8 cellular contexts compared by ENCODE assay signal in the genomic region with DNA sequence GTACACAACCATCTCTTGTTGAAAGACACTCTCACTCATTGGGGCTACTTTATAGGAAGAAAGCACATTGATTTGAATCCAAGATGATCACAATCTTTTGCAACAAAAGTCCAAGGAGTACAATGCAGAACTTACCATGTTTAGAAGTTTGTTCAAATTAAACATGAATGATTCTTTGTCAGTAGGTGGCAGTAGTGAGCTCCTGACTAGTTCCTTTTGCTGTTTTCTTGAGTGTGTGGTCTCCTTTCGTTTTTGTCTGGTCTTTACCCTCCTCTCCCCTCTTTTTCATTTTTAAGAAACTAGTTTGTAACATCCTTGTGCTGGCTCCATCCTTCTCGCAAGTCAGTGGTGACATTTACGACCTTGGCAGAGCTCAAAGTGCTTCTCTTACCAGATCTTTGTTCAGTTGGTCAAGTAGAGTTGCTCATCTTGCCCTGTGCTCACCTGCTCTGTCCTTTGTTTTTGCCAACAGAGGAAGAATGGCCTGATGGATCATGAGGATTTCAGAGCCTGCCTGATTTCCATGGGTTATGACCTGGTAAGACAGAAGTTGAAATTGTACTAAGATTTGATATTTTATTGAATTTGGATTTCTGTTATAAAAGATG. TPM values are rescaled to one million over a fixed set of nuclear protein-coding genes. Genes with fewer than 3 reads are reported as not detected.
DNase-seq lines count a peak whose midpoint lies in the region; ATAC-seq and TF ChIP-seq lines count a peak whose summit lies in the region.

No MANE protein-coding gene starts in this region.

- H3K4me1 ChIP-seq in lower lobe of right lung = no peaks in the 10 kb centered on the region

- no peak overlapping the region for H3K4me3 ChIP-seq in lower lobe of right lung

- H3K27ac ChIP-seq in lower lobe of right lung = no peak overlapping the region

- intact Hi-C loops in MCF 10A (cut with micrococcal nuclease) (loop anchor here (1.0 to 5.0 kb wide), 4 partner anchors 110 to 803 kb away; no protein-coding TSS in a partner anchor), lower lobe of right lung (cut with DNase I) (no loop called here)

- TF ChIP-seq CTCF in MCF 10A (IDR thresholded peaks at IDR 0.05; ENCODE audit: unreplicated experiment) (peak; percentile 90), lower lobe of right lung (IDR thresholded peaks at IDR 0.05) (peak; percentile 56)

- H3K9me3 ChIP-seq in lower lobe of right lung = no peaks in the 10 kb centered on the region

- H3K9me3 Mint-ChIP-seq in MCF 10A (ENCODE audit: unreplicated experiment) = no peaks in the 10 kb centered on the region

- no peak overlapping the region for H3K4me3 Mint-ChIP-seq in MCF 10A (ENCODE audit: unreplicated experiment)

- H3K36me3 ChIP-seq in lower lobe of right lung = no peaks in the 10 kb centered on the region

- no TSS peak for BruUV-seq in MCF 10A (replicated peaks; lab: Mats Ljungman, UMichigan)

- H3K4me1 Mint-ChIP-seq in MCF 10A (ENCODE audit: insufficient read depth, unreplicated experiment) = no peaks in the 10 kb centered on the region

- POLR2A ChIA-PET in MCF 10A (lab: Yijun Ruan, JAX) = interaction anchor here (0.6 to 1.7 kb wide), 7 partner anchors 9 to 635 kb away, joined by 3 to 9 read pairs (median 4); a partner anchor contains a TSS

- peak; percentile 69 for ATAC-seq in GM21526 (IDR thresholded peaks at IDR 0.05; ENCODE audit: low FRiP score, unreplicated experiment)
- ATAC-seq in lower lobe of right lung = peak in 1 of 2 donors; percentile 35

- H3K27ac Mint-ChIP-seq in MCF 10A (ENCODE audit: low read depth, unreplicated experiment) = no peak overlapping the region

- no peaks in the 10 kb centered on the region for H3K36me3 Mint-ChIP-seq in MCF 10A (ENCODE audit: insufficient read depth, unreplicated experiment)

- DNase-seq in NCI-H1436 (lab: John Stamatoyannopoulos, UW) (peak; percentile 25), NCI-H1436 treated with DMSO at 0.1 percent for 48 hours (lab: John Stamatoyannopoulos, UW) (no peak), NCI-H2227 treated with DMSO at 0.1 percent for 48 hours (lab: John Stamatoyannopoulos, UW) (peak; percentile 6), MCF 10A (ENCODE audit: unreplicated experiment) (peak; percentile 81), lower lobe of right lung (no peak), NCI-H146 (lab: John Stamatoyannopoulos, UW) (no peak)
- DNase-seq in effector CD4-positive, alpha-beta T cell = no peak

- CTCF ChIA-PET in MCF 10A (lab: Yijun Ruan, JAX) = interaction anchor here (0.5 to 4.3 kb wide), 76 partner anchors 8 to 863 kb away, joined by 3 to 53 read pairs (median 4); a partner anchor contains a TSS

- H3K27me3 ChIP-seq in lower lobe of right lung (ENCODE audit: low read depth) = no peaks in the 10 kb centered on the region

- H3K27me3 Mint-ChIP-seq in MCF 10A (ENCODE audit: insufficient read depth, unreplicated experiment) = no peaks in the 10 kb centered on the region

RNA-seq across cellular contexts. Expression of a gene that starts 35.7 kb away (rescaled TPM):
- total RNA-seq in MCF 10A (2022) (54.6 and 59.1 TPM in 2 replicates), lower lobe of right lung (35.7 TPM)

Comparison
In these comparisons a context has a peak if more than half of its experiments do, and no peak if none do; other contexts are left out.
1. DNase-seq: peak in NCI-H1436 (single experiment), NCI-H2227 treated with DMSO at 0.1 percent for 48 hours (single experiment) and MCF 10A (single experiment); none in NCI-H1436 treated with DMSO at 0.1 percent for 48 hours (single experiment), lower lobe of right lung (single experiment), NCI-H146 (single experiment) and effector CD4-positive, alpha-beta T cell (single experiment).